Comparison of ENCODE assay signal across 8 cellular contexts in genomic region chr19:38849746-38850230, GRCh38. TPM values are rescaled to one million over a fixed set of nuclear protein-coding genes. Genes with fewer than 3 reads are reported as not detected.
DNase-seq lines count a peak whose midpoint lies in the region; ATAC-seq and TF ChIP-seq lines count a peak whose summit lies in the region.

Gene HNRNPL (minus strand): TSS chr19:38849986. CDS start chr19:38849966, 20 bp downstream.

- no peak for TF ChIP-seq CTCF in subcutaneous adipose tissue (IDR thresholded peaks at IDR 0.05; ENCODE audit: low read depth)

- H3K9me3 ChIP-seq in mucosa of stomach (ENCODE audit: control insufficient read depth, low read length) = no peaks in the 10 kb centered on the region

- H3K27me3 Mint-ChIP-seq in effector memory CD8-positive, alpha-beta T cell = no peaks in the 10 kb centered on the region

- H3K27ac ChIP-seq in ACC112 (ENCODE audit: low read depth, low read length) = peak within 1 kb of the TSS; percentile 95

- H3K27me3 ChIP-seq in ACC112 (ENCODE audit: insufficient read depth, low read length) (no peaks in the 10 kb centered on the region), mucosa of stomach (ENCODE audit: control insufficient read depth, insufficient read depth, low read length) (no peaks in the 10 kb centered on the region)

- DNase-seq in GM19240 (ENCODE audit: insufficient read length, low spot score) (peak; percentile 58), NCI-H2081 (lab: John Stamatoyannopoulos, UW) (no peak)
- peak; percentile 98 to 99 for DNase-seq in activated CD4-positive, alpha-beta T cell treated with anti-CD3 and anti-CD28 coated beads, Interleukin-2, amount 50 U/mL, for 24 hours (ENCODE audit: low read depth in 1 of 2, low spot score in 1 of 2)
- peak in 2 of 3 experiments; percentile 99 for DNase-seq in effector memory CD8-positive, alpha-beta T cell

- H2AFZ ChIP-seq in ACC112 (ENCODE audit: low read length, unreplicated experiment) = no peak within 1 kb of the TSS

- H3K4me3 Mint-ChIP-seq in effector memory CD8-positive, alpha-beta T cell = peak within 1 kb of the TSS; percentile 97 to 98

- H3K36me3 ChIP-seq in ACC112 (ENCODE audit: insufficient read depth, low read length) (peaks cover 22% of the 10 kb centered on the region; the same call in 1 of the 2 replicates), mucosa of stomach (ENCODE audit: control insufficient read depth, insufficient read depth, low read length) (peaks cover 23% of the 10 kb centered on the region)

- peaks cover 81% of the 10 kb centered on the region for H3K36me3 Mint-ChIP-seq in effector memory CD8-positive, alpha-beta T cell (ENCODE audit: insufficient read depth)

- H3K4me1 Mint-ChIP-seq in effector memory CD8-positive, alpha-beta T cell (ENCODE audit: low read depth in 2 of 2) = peaks cover 44 to 48% of the 10 kb centered on the region in 2 donors

- peak within 1 kb of the TSS; percentile 99 to 100 for H3K27ac Mint-ChIP-seq in effector memory CD8-positive, alpha-beta T cell

- H3K79me2 ChIP-seq in ACC112 (ENCODE audit: control insufficient read depth, insufficient read depth, low read length, unreplicated experiment) = peaks cover 40% of the 10 kb centered on the region

- H3K9ac ChIP-seq in mucosa of stomach (ENCODE audit: low read length) = peak within 1 kb of the TSS; percentile 79

- H3K9me3 Mint-ChIP-seq in effector memory CD8-positive, alpha-beta T cell = no peaks in the 10 kb centered on the region

- peaks cover 14% of the 10 kb centered on the region for H3K4me1 ChIP-seq in ACC112 (ENCODE audit: control insufficient read depth, insufficient read depth, low read length, unreplicated experiment)
- peaks cover 28% of the 10 kb centered on the region for H3K4me1 ChIP-seq in mucosa of stomach (ENCODE audit: control insufficient read depth, insufficient read depth, low read length)

- peak; percentile 49 for ATAC-seq in HG03457 (IDR thresholded peaks at IDR 0.05; ENCODE audit: unreplicated experiment)
- peak; percentile 62 for ATAC-seq in effector memory CD8-positive, alpha-beta T cell (replicated peaks)

- peak within 1 kb of the TSS; percentile 92 for H3K4me3 ChIP-seq in ACC112 (ENCODE audit: low read depth, low read length)
- H3K4me3 ChIP-seq in mucosa of stomach (ENCODE audit: low read length) = peak within 1 kb of the TSS; percentile 77

RNA-seq across cellular contexts. Expression of gene HNRNPL, which starts in this region (rescaled TPM):
- 100 to 1,000 TPM; 109 to 161 (median 141) TPM for total RNA-seq in subcutaneous adipose tissue

Comparison
In these comparisons a context has a peak if more than half of its experiments do, and no peak if none do; other contexts are left out.
1. DNase-seq: peak in GM19240 (single experiment), activated CD4-positive, alpha-beta T cell treated with anti-CD3 and anti-CD28 coated beads, Interleukin-2, amount 50 U/mL, for 24 hours (2 of 2) and effector memory CD8-positive, alpha-beta T cell (2 of 3); none in NCI-H2081 (0 of 2).